Comparison of ENCODE assay signal across 20 cellular contexts in genomic region chr21:14573244-14573643, GRCh38.
"Had no signal": no experiment of that assay in that cellular context is flagged by ENCODE, and none has a peak within 500 bp of the region (broad histone marks: within the 10 kb centered on the region; RNA-seq: fewer than 3 reads in every experiment).

No MANE protein-coding gene starts in this region.

- H3K9me3 ChIP-seq: right lobe of liver, thyroid gland had no signal

- DNase-seq: activated B cell treated with CpG ODN at 0.5 μM for 24 hours; activated CD4-positive, alpha-beta T cell treated with anti-CD3 and anti-CD28 coated beads, Interleukin-2, amount 50 U/mL, for 1 hour; activated T-cell treated with anti-CD3 and anti-CD28 coated beads, Interleukin-2, amount 50 U/mL, for 4 hours; amniotic stem cell; effector CD4-positive, alpha-beta T cell; hypothalamus; islet precursor cell; right lobe of liver; small intestine; stimulated activated CD4-positive, alpha-beta T cell treated with anti-CD3 and anti-CD28 coated beads, Interleukin-15, amount 100 ng/mL, for 24 hours; stimulated activated CD4-positive, alpha-beta T cell treated with anti-CD3 and anti-CD28 coated beads, Interleukin-2, amount 100 ng/mL, for 48 hours; T-cell; T-helper 9 cell; thyroid gland had no signal

- H3K4me1 ChIP-seq: parathyroid adenoma, right lobe of liver, thyroid gland had no signal

- H3K9ac ChIP-seq: parathyroid adenoma had no signal

- H3K4me3 Mint-ChIP-seq: activated B cell treated with CpG ODN at 0.5 μM for 24 hours; activated T-cell treated with anti-CD3 and anti-CD28 coated beads, Interleukin-2, amount 50 U/mL, for 4 hours; nephron; T-cell had no signal

- FAIRE-seq: frontal cortex, small intestine had no signal

- H3K4me3 ChIP-seq: lung, right lobe of liver, thyroid gland had no signal

- H3K27ac ChIP-seq: parathyroid adenoma, right lobe of liver, thyroid gland had no signal

- H3K79me2 ChIP-seq: parathyroid adenoma had no signal

- H3K36me3 ChIP-seq: right lobe of liver, thyroid gland had no signal

- H3K27ac Mint-ChIP-seq: activated B cell treated with CpG ODN at 0.5 μM for 24 hours, nephron, T-cell had no signal

- H3K27me3 Mint-ChIP-seq: activated B cell treated with CpG ODN at 0.5 μM for 24 hours, T-cell had no signal

- H3K4me1 Mint-ChIP-seq: nephron, T-cell had no signal

- H3K27me3 ChIP-seq: right lobe of liver, thyroid gland had no signal

- ATAC-seq: left lobe of liver, right lobe of liver, SK-N-SH treated with all-trans-retinoic acid at 6 μM for 48 hours, T-cell had no signal

- H2AFZ ChIP-seq: parathyroid adenoma had no signal

- H3K36me3 Mint-ChIP-seq: T-cell had no signal

- H3K9me3 Mint-ChIP-seq: activated B cell treated with CpG ODN at 0.5 μM for 24 hours; activated T-cell treated with anti-CD3 and anti-CD28 coated beads, Interleukin-2, amount 50 U/mL, for 4 hours; nephron; T-cell had no signal
